ENCODE assay signal across 8 cellular contexts in the genomic region with DNA sequence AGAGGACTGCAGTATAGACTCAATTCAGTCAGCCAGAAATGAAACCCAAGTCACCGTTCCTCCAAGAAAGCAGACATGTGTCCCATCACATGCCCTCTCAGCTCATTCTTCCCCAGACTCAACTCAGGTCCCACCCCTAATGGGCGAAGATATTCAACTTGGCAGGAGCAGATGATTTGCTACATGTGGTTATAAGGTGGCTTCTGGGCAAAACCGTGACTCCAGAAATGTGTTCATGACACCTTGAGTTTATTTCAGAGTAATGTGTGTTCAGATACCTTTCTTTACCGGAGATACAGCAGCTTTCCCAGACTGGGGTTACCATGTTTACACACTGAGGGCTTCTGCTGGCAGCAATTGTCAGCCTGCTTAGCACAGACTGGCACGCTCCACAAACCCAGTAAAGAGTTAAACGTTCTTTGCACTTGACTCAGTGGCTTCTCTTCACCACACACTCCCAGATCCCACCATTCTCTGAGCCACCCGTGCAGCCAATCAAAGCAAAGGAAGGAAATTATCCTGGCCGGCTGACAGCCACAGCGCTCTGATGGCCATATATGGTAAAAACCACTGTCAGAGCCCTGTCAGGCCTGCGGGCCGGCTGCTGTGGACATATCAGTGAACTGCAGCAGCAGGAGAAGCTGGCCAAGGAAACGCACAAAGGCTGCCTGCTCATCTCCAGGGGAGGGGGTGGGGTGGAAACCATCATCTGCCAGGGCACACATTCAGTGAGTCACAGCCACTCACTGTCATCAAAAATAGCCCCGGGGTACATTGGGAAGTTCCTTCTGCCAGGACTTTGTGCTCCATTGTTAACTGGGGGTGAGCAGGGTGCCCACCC. TPM values are rescaled to one million over a fixed set of nuclear protein-coding genes. Genes with fewer than 3 reads are reported as not detected.
DNase-seq lines count a peak whose midpoint lies in the region; ATAC-seq and TF ChIP-seq lines count a peak whose summit lies in the region.

No MANE protein-coding gene starts in this region.

- H3K36me3 ChIP-seq in endodermal cell (ENCODE audit: control insufficient read depth, insufficient read depth, low read length), result peaks cover 46% of the 10 kb centered on the region
- peaks cover 37% of the 10 kb centered on the region for H3K36me3 ChIP-seq in mesodermal cell (ENCODE audit: control insufficient read depth, insufficient read depth, low read length)

- H3K9me3 ChIP-seq in endodermal cell (ENCODE audit: control insufficient read depth, low read length), result peaks cover 9% of the 10 kb centered on the region
- no peaks in the 10 kb centered on the region for H3K9me3 ChIP-seq in mesodermal cell (ENCODE audit: control insufficient read depth, low read length)

- 36 to 59% methylated on average over 4 to 13 of the region's 13 CpGs for WGBS in endodermal cell (ENCODE audit: insufficient coverage in 1 of 2, insufficient read length in 1 of 2), 2 experiments
- WGBS in mesodermal cell (ENCODE audit: insufficient coverage in 2 of 2), 2 experiments, result 16 to 36% methylated on average over 9 to 11 of the region's 13 CpGs

- DNase-seq in CMK (ENCODE audit: low read depth) (peak; percentile 84), HT1080 (ENCODE audit: low read depth) (peak; percentile 100), NOMO-1 treated with DMSO at 0.1 percent for 48 hours (lab: John Stamatoyannopoulos, UW; ENCODE audit: unreplicated experiment) (peak; percentile 94), endodermal cell (peak; percentile 98)
- DNase-seq in activated CD8-positive, alpha-beta memory T cell treated with anti-CD3 and anti-CD28 coated beads, Interleukin-2, amount 10 ng/mL, durations not matched to agents 7 days and 5 days, result peak; percentile 91
- DNase-seq in stimulated activated CD8-positive, alpha-beta memory T cell treated with anti-CD3 and anti-CD28 coated beads, Interleukin-15, amount 100 ng/mL, for 4 hours (ENCODE audit: low read depth in 2 of 2), result peak; percentile 40 to 54

- peak; percentile 57 for TF ChIP-seq CTCF in endodermal cell (conservative IDR thresholded peaks at IDR 0.05)

- CTCF ChIA-PET in activated CD8-positive, alpha-beta memory T cell treated with anti-CD3 and anti-CD28 coated beads, Interleukin-2, amount 10 ng/mL, durations not matched to agents 7 days and 5 days (lab: Charles Lee), result interaction anchor here (0.8 to 3.5 kb wide), 13 partner anchors 8 to 179 kb away, joined by 3 to 27 read pairs (median 4); a partner anchor contains a TSS

- peak overlapping the region; percentile 68 for H3K4me3 Mint-ChIP-seq in activated CD8-positive, alpha-beta memory T cell treated with anti-CD3 and anti-CD28 coated beads, Interleukin-2, amount 10 ng/mL, durations not matched to agents 7 days and 5 days
- H3K4me3 Mint-ChIP-seq in endodermal cell, result no peak overlapping the region

- peak; percentile 69 for ATAC-seq in GM19463 (IDR thresholded peaks at IDR 0.05; ENCODE audit: unreplicated experiment)
- ATAC-seq in activated CD8-positive, alpha-beta memory T cell treated with anti-CD3 and anti-CD28 coated beads, Interleukin-2, amount 10 ng/mL, durations not matched to agents 7 days and 5 days, result peak; percentile 83

- no peaks in the 10 kb centered on the region for H3K9me3 Mint-ChIP-seq in activated CD8-positive, alpha-beta memory T cell treated with anti-CD3 and anti-CD28 coated beads, Interleukin-2, amount 10 ng/mL, durations not matched to agents 7 days and 5 days (ENCODE audit: low read depth)
- peaks cover 2% of the 10 kb centered on the region for H3K9me3 Mint-ChIP-seq in endodermal cell

- H3K36me3 Mint-ChIP-seq in activated CD8-positive, alpha-beta memory T cell treated with anti-CD3 and anti-CD28 coated beads, Interleukin-2, amount 10 ng/mL, durations not matched to agents 7 days and 5 days, result peaks cover 5% of the 10 kb centered on the region
- H3K36me3 Mint-ChIP-seq in endodermal cell (ENCODE audit: low read depth), result peaks cover 21% of the 10 kb centered on the region

- H3K27me3 Mint-ChIP-seq in activated CD8-positive, alpha-beta memory T cell treated with anti-CD3 and anti-CD28 coated beads, Interleukin-2, amount 10 ng/mL, durations not matched to agents 7 days and 5 days, result no peaks in the 10 kb centered on the region
- H3K27me3 Mint-ChIP-seq in endodermal cell (ENCODE audit: insufficient read depth), result no peaks in the 10 kb centered on the region

- H3K4me1 ChIP-seq in endodermal cell (ENCODE audit: control insufficient read depth, insufficient read depth, low read length) (peaks cover 32% of the 10 kb centered on the region), mesodermal cell (ENCODE audit: control insufficient read depth, insufficient read depth, low read length, poor library complexity, severe bottlenecking) (peaks cover 47% of the 10 kb centered on the region)

- peaks cover 68% of the 10 kb centered on the region for H3K4me1 Mint-ChIP-seq in activated CD8-positive, alpha-beta memory T cell treated with anti-CD3 and anti-CD28 coated beads, Interleukin-2, amount 10 ng/mL, durations not matched to agents 7 days and 5 days
- peaks cover 35% of the 10 kb centered on the region for H3K4me1 Mint-ChIP-seq in endodermal cell

- peak overlapping the region; percentile 39 for H3K9ac ChIP-seq in endodermal cell (ENCODE audit: extremely low read depth, low read length, poor library complexity, severe bottlenecking)

- no peaks in the 10 kb centered on the region for H3K27me3 ChIP-seq in endodermal cell (ENCODE audit: control insufficient read depth, insufficient read depth, low read length, poor library complexity, severe bottlenecking)

- H3K27ac ChIP-seq in endodermal cell (ENCODE audit: low read depth, low read length) (peak overlapping the region; percentile 100), mesodermal cell (ENCODE audit: low read depth, low read length, severe bottlenecking) (peak overlapping the region; percentile 96)

- H3K4me3 ChIP-seq in endodermal cell (ENCODE audit: low read length) (peak overlapping the region; percentile 6), mesodermal cell (ENCODE audit: extremely low read depth, insufficient read depth, low read length, poor library complexity, severe bottlenecking) (no peak overlapping the region)

- peak overlapping the region; percentile 90 for H3K27ac Mint-ChIP-seq in activated CD8-positive, alpha-beta memory T cell treated with anti-CD3 and anti-CD28 coated beads, Interleukin-2, amount 10 ng/mL, durations not matched to agents 7 days and 5 days
- peak overlapping the region; percentile 94 for H3K27ac Mint-ChIP-seq in endodermal cell

RNA-seq across cellular contexts. Expression of a gene that starts 39.9 kb away (rescaled TPM):
- total RNA-seq in HT1080 (2014; rRNA removed; shearing (Covaris generic)), result 186 and 210 TPM in 2 replicates
- polyA plus RNA-seq in HT1080 (2015; cell fraction: cytosol; rRNA removed), result 182 and 192 TPM in 2 replicates
- 216 and 226 TPM in 2 replicates for polyA plus RNA-seq in HT1080 (2015; cell fraction: nucleus; rRNA removed)
- total RNA-seq in activated CD8-positive, alpha-beta memory T cell treated with anti-CD3 and anti-CD28 coated beads, Interleukin-2, amount 10 ng/mL, durations not matched to agents 7 days and 5 days, result 10 to 100 TPM; 54.3 to 63.0 TPM
- 100 to 1,000 TPM; 122 to 125 TPM for total RNA-seq in endodermal cell
- 143 TPM for polyA plus RNA-seq in endodermal cell (2013, experiment 1 of 2)
- 130 TPM for polyA plus RNA-seq in endodermal cell (2013, experiment 2 of 2)
- 168 TPM for polyA plus RNA-seq in mesodermal cell (2013, experiment 1 of 2)
- polyA plus RNA-seq in mesodermal cell (2013, experiment 2 of 2), result 149 TPM

RNA-seq across cellular contexts. Expression of a gene that starts 57.7 kb away (rescaled TPM):
- total RNA-seq in HT1080 (2014; rRNA removed; shearing (Covaris generic)), result 1.1 TPM in 1 of 2 replicates, not detected in the other
- polyA plus RNA-seq in HT1080 (2015; cell fraction: cytosol; rRNA removed), result 0.17 and 0.20 TPM in 2 replicates
- 0.23 TPM in 1 of 2 replicates, not detected in the other for polyA plus RNA-seq in HT1080 (2015; cell fraction: nucleus; rRNA removed)
- 100 to 1,000 TPM; 148 to 184 TPM for total RNA-seq in activated CD8-positive, alpha-beta memory T cell treated with anti-CD3 and anti-CD28 coated beads, Interleukin-2, amount 10 ng/mL, durations not matched to agents 7 days and 5 days
- total RNA-seq in endodermal cell, result under 1 TPM in 1 of 2 donors, not detected in 1; 0.13 TPM
- polyA plus RNA-seq in endodermal cell (2013, experiment 1 of 2), result 0.18 TPM
- 0.46 TPM for polyA plus RNA-seq in endodermal cell (2013, experiment 2 of 2)
- 1.1 TPM for polyA plus RNA-seq in mesodermal cell (2013, experiment 1 of 2)
- 0.30 TPM for polyA plus RNA-seq in mesodermal cell (2013, experiment 2 of 2)

Comparison
In these comparisons a context has a peak if more than half of its experiments do, and no peak if none do; other contexts are left out.
1. DNase-seq: peak in every context shown above with its lines; median percentile 100 in HT1080; 98 in endodermal cell; 94 in NOMO-1 treated with DMSO at 0.1 percent for 48 hours; 91 in activated CD8-positive, alpha-beta memory T cell treated with anti-CD3 and anti-CD28 coated beads, Interleukin-2, amount 10 ng/mL, durations not matched to agents 7 days and 5 days; 84 in CMK; 47 in stimulated activated CD8-positive, alpha-beta memory T cell treated with anti-CD3 and anti-CD28 coated beads, Interleukin-15, amount 100 ng/mL, for 4 hours.
2. RNA of a gene that starts 57.7 kb away (total RNA-seq): 148 to 184 TPM in activated CD8-positive, alpha-beta memory T cell treated with anti-CD3 and anti-CD28 coated beads, Interleukin-2, amount 10 ng/mL, durations not matched to agents 7 days and 5 days; 1.1 TPM in HT1080 and 0.13 TPM in endodermal cell; every median in the first group is over 10 times any median in the second.